In genomic region chr10:110496553-110497437, GRCh38 we compare ENCODE assay signal across 1 cellular context.
A peak's percentile ranks its signal among the peaks of the same experiment; 100 is the strongest.
TF ChIP-seq lines count a peak whose summit lies in the region.

No MANE protein-coding gene starts in this region.

TF ChIP-seq in GM12878, 131 proteins besides CTCF, POLR2A, EP300 and RAD21:
- TF ChIP-seq PRDM15 (CRISPR knock-in tag; IDR thresholded peaks at IDR 0.05) (no peak), NKRF (conservative IDR thresholded peaks at IDR 0.05) (peak; percentile 53; the same call in 1 of the 2 replicates), BCLAF1 (IDR thresholded peaks at IDR 0.05) (no peak), EED (IDR thresholded peaks at IDR 0.05; ENCODE audit: low read depth) (0 out of 2 replicates have a peak, but pooled peaks have one; percentile 11), CREB1 (IDR thresholded peaks at IDR 0.05; ENCODE audit: low read depth) (no peak), POLR2AphosphoS5 (IDR thresholded peaks at IDR 0.05; ENCODE audit: low read length) (peak; percentile 74), POLR2AphosphoS2 (IDR thresholded peaks at IDR 0.05; ENCODE audit: low read depth, low read length) (peak; percentile 53; the same call in 1 of the 2 replicates), SMARCA5 (IDR thresholded peaks at IDR 0.05) (no peak), PAX5 (IDR thresholded peaks at IDR 0.05; ENCODE audit: borderline replicate concordance, low read depth, low read length) (no peak), ZBTB11 (CRISPR knock-in tag; IDR thresholded peaks at IDR 0.05) (no peak), TARDBP (IDR thresholded peaks at IDR 0.05; ENCODE audit: borderline replicate concordance) (no peak), MEF2A (IDR thresholded peaks at IDR 0.05; ENCODE audit: insufficient read depth, low read depth, low read length) (no peak), ATF2 (IDR thresholded peaks at IDR 0.05; ENCODE audit: low read length) (no peak), ZNF592 (IDR thresholded peaks at IDR 0.05) (no peak), NRF1 (conservative IDR thresholded peaks at IDR 0.05; ENCODE audit: low read depth, low read length) (no peak), BHLHE40 (IDR thresholded peaks at IDR 0.05; ENCODE audit: borderline replicate concordance in 1 of 2, low read depth in 2 of 2, low read length in 1 of 2) (no peak), FOXM1 (IDR thresholded peaks at IDR 0.05; ENCODE audit: low read depth, low read length) (no peak), SIN3A (IDR thresholded peaks at IDR 0.05; ENCODE audit: low read depth, low read length) (peak; percentile 19; the same call in 1 of the 2 replicates), MTA2 (IDR thresholded peaks at IDR 0.05; ENCODE audit: low read depth) (no peak), MLLT1 (IDR thresholded peaks at IDR 0.05) (peak; percentile 63), STAT3 (IDR thresholded peaks at IDR 0.05; ENCODE audit: low read depth, low read length) (no peak), KAT2A (conservative IDR thresholded peaks at IDR 0.05; ENCODE audit: control insufficient read depth, low read depth, low read length) (no peak)
